8 cellular contexts compared by ENCODE assay signal in the genomic region with DNA sequence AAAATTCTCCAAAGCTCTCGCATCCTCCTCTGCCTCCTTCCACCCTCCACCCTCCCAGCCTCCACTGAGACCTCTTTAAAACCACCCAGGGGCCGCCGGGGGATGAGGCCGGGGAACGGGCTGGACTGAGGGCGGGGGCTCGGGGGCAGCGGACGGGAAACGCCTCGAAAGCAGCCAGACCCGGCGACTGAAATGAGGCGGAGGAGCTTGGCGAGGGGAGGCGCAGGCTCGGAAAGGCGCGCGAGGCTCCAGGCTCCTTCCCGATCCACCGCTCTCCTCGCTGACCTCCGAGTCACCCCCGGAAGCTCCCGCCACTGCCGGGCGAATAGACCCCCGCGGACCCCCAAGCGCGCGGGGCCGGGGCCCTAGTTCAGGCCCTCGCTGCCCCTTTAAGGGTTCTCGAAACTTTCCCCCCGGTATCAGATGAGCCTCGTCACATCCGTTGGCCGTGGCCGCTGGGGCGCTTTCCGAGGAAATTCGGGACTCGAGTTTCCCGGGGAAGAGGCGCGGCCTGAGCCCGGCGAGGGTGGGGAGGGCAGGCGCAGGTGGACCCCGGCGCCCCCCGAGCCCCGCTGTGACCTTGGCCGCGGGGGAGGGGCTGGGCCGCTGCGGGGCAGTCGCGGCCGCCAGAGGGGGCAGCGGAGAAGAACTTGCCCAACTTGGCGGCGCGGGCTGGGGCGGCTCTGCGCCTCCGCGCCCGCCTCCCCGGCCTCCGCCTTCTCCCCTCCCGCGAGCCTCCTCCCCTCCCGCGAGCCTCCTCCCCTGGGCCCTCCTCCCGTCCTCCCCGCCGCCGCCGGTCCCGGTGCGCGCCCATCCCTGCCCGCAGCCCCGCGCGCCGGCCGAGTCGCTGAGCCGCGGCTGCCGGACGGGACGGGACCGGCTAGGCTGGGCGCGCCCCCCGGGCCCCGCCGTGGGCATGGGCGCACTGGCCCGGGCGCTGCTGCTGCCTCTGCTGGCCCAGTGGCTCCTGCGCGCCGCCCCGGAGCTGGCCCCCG. TPM values are rescaled to one million over a fixed set of nuclear protein-coding genes. Genes with fewer than 3 reads are reported as not detected.
DNase-seq lines count a peak whose midpoint lies in the region; ATAC-seq lines count a peak whose summit lies in the region.

A gene (plus strand): TSS at position 813 of the 995 bp plus-strand sequence. CDS start 104 bp downstream, at position 917.

- H3K4me3 Mint-ChIP-seq in activated T-helper 17 cell treated with anti-CD3 and anti-CD28 coated beads, Interleukin-2, amount 50 U/mL, for 72 hours: peak within 1 kb of the TSS; percentile 68
- H3K4me3 Mint-ChIP-seq in naive thymus-derived CD8-positive, alpha-beta T cell: peak within 1 kb of the TSS; percentile 66 to 84 (median 80)

- POLR2A ChIA-PET in naive thymus-derived CD8-positive, alpha-beta T cell (lab: Charles Lee): no interaction called here

- H3K27me3 Mint-ChIP-seq in activated T-helper 17 cell treated with anti-CD3 and anti-CD28 coated beads, Interleukin-2, amount 50 U/mL, for 72 hours: peaks cover 52% of the 10 kb centered on the region
- H3K27me3 Mint-ChIP-seq in naive thymus-derived CD8-positive, alpha-beta T cell: peaks cover 30 to 74% (median 44%) of the 10 kb centered on the region in 5 donors

- peak; percentile 51 for ATAC-seq in GM19467 (IDR thresholded peaks at IDR 0.05; ENCODE audit: unreplicated experiment)
- ATAC-seq in activated T-helper 17 cell treated with anti-CD3 and anti-CD28 coated beads, Interleukin-2, amount 50 U/mL, for 72 hours (replicated peaks): peak; percentile 60
- ATAC-seq in naive thymus-derived CD8-positive, alpha-beta T cell: peak; percentile 72 to 82

- peaks cover 5% of the 10 kb centered on the region for H3K4me1 Mint-ChIP-seq in activated T-helper 17 cell treated with anti-CD3 and anti-CD28 coated beads, Interleukin-2, amount 50 U/mL, for 72 hours
- H3K4me1 Mint-ChIP-seq in naive thymus-derived CD8-positive, alpha-beta T cell: peaks cover 4 to 11% (median 9%) of the 10 kb centered on the region in 4 donors

- H3K27ac Mint-ChIP-seq in activated T-helper 17 cell treated with anti-CD3 and anti-CD28 coated beads, Interleukin-2, amount 50 U/mL, for 72 hours: no peak within 1 kb of the TSS
- H3K27ac Mint-ChIP-seq in naive thymus-derived CD8-positive, alpha-beta T cell: peak within 1 kb of the TSS in 2 of 10 donors; percentile 40 to 67

- H3K27ac ChIP-seq in substantia nigra (ENCODE audit: low read depth, low read length, poor library complexity, severe bottlenecking): peak within 1 kb of the TSS; percentile 69

- no peaks in the 10 kb centered on the region for H3K9me3 Mint-ChIP-seq in activated T-helper 17 cell treated with anti-CD3 and anti-CD28 coated beads, Interleukin-2, amount 50 U/mL, for 72 hours
- no peaks in the 10 kb centered on the region for H3K9me3 Mint-ChIP-seq in naive thymus-derived CD8-positive, alpha-beta T cell

- DNase-seq in C1 segment of cervical spinal cord (lab: John Stamatoyannopoulos, UW): peak in 11 of 14 donors; percentile 35 to 88 (median 62)
- DNase-seq in NCI-H460 (ENCODE audit: extremely low read depth, low read depth): peak; percentile 67
- DNase-seq in fibroblast of the conjunctiva (ENCODE audit: low read depth): peak; percentile 34
- peak in 7 of 10 donors; percentile 12 to 63 (median 23) for DNase-seq in naive thymus-derived CD8-positive, alpha-beta T cell
- DNase-seq in substantia nigra (lab: John Stamatoyannopoulos, UW): peak in 44 of 49 donors; percentile 14 to 84 (median 53)
- DNase-seq in T-helper 9 cell: no peak

- peaks cover 4% of the 10 kb centered on the region for H3K36me3 Mint-ChIP-seq in activated T-helper 17 cell treated with anti-CD3 and anti-CD28 coated beads, Interleukin-2, amount 50 U/mL, for 72 hours (ENCODE audit: low read depth)
- no peaks in the 10 kb centered on the region for H3K36me3 Mint-ChIP-seq in naive thymus-derived CD8-positive, alpha-beta T cell

RNA-seq across cellular contexts. Expression of the gene that starts here (rescaled TPM):
- 131 and 145 TPM in 2 replicates for total RNA-seq in NCI-H460 (2014; rRNA removed; shearing (Covaris generic))
- polyA plus RNA-seq in NCI-H460 (2014; cell fraction: nucleus; rRNA removed): 62.3 TPM in 2 replicates
- total RNA-seq in activated T-helper 17 cell treated with anti-CD3 and anti-CD28 coated beads, Interleukin-2, amount 50 U/mL, for 72 hours: under 1 TPM in 1 of 2 donors, not detected in 1; 0.52 TPM
- 1 to 10 TPM; 1.4 to 2.0 TPM for total RNA-seq in naive thymus-derived CD8-positive, alpha-beta T cell
- polyA plus RNA-seq in naive thymus-derived CD8-positive, alpha-beta T cell: 1 to 10 TPM in 1 of 3 donors, under 1 TPM in 1, not detected in 1; 0.27 to 2.9 TPM

Comparison
In these comparisons a context has a peak if more than half of its experiments do, and no peak if none do; other contexts are left out.
1. RNA of the gene that starts here (total RNA-seq): 131 to 145 TPM in NCI-H460; 1.4 to 2.0 TPM in naive thymus-derived CD8-positive, alpha-beta T cell and 0.52 TPM in activated T-helper 17 cell treated with anti-CD3 and anti-CD28 coated beads, Interleukin-2, amount 50 U/mL, for 72 hours; every median in the first group is over 10 times any median in the second.
2. Peak in ATAC-seq in activated T-helper 17 cell treated with anti-CD3 and anti-CD28 coated beads, Interleukin-2, amount 50 U/mL, for 72 hours; RNA of the gene not detected or under 1 TPM.
3. Peak in every context shown above with its lines, with median percentiles within 50 percentile points of each other: ATAC-seq.